In the genomic region with DNA sequence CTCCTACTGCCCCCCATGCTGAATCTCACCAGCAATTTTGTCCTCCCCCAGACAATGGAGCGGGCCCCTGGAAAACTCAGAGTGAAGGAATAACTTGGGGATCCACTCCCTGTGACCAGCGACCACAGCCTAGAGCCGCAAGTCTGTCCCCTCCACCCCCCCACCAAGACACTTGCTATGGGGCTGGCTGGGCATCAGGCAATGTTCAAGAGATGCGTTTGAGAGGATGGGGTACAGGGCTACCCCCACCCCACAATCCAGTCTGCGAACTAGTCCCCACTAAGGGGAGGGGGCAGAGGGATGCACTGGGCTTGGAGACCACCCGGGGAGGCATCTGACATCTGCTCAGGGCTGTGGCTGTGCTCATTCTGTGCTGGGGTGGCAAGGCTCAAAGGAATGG, we compare ENCODE assay signal across 25 cellular contexts. TPM values are rescaled to one million over a fixed set of nuclear protein-coding genes. Genes with fewer than 3 reads are reported as not detected.
DNase-seq lines count a peak whose midpoint lies in the region; ATAC-seq and TF ChIP-seq lines count a peak whose summit lies in the region.
"Had no signal": no experiment of that assay in that cellular context is flagged by ENCODE, and none has a peak within 500 bp of the region (broad histone marks: within the 10 kb centered on the region; RNA-seq: fewer than 3 reads in every experiment).

No MANE protein-coding gene starts in this region.

- no peak overlapping the region for H3K18ac ChIP-seq in mesenchymal stem cell (ENCODE audit: low read depth in 1 of 2, low read length in 2 of 2)

- H3K27me3 ChIP-seq in NT2/D1 (ENCODE audit: insufficient read depth, insufficient read length) (peaks cover 14% of the 10 kb centered on the region), mesenchymal stem cell (ENCODE audit: control insufficient read depth in 1 of 2, insufficient read depth in 1 of 2, low read length in 2 of 2) (no peaks in the 10 kb centered on the region), tibial artery (peaks cover 0 to 33% of the 10 kb centered on the region in 2 donors), upper lobe of right lung (peaks cover 8% of the 10 kb centered on the region)

- no peak for TF ChIP-seq CTCF in coronary artery (IDR thresholded peaks at IDR 0.05)
- no peak for TF ChIP-seq CTCF in tibial artery (IDR thresholded peaks at IDR 0.05)
- TF ChIP-seq CTCF in upper lobe of right lung (IDR thresholded peaks at IDR 0.05) = no peak

- peak overlapping the region in 1 of 2 donors; percentile 47 for H3K27ac ChIP-seq in coronary artery
- H3K27ac ChIP-seq in mesenchymal stem cell (ENCODE audit: low read length, poor library complexity, severe bottlenecking) = no peak overlapping the region
- peak overlapping the region; percentile 25 to 51 for H3K27ac ChIP-seq in tibial artery
- no peak overlapping the region for H3K27ac ChIP-seq in upper lobe of right lung
- H3K27ac ChIP-seq: HL-60, psoas muscle had no signal

- no peak overlapping the region for H3K4me3 ChIP-seq in NT2/D1 (ENCODE audit: insufficient read length, low read depth)
- peak overlapping the region; percentile 13 for H3K4me3 ChIP-seq in coronary artery
- H3K4me3 ChIP-seq in mesenchymal stem cell (ENCODE audit: insufficient read depth in 1 of 2, low read depth in 1 of 2, low read length in 2 of 2) = peak overlapping the region in 1 of 2 experiments; percentile 96
- H3K4me3 ChIP-seq in tibial artery = peak overlapping the region in 1 of 2 donors; percentile 5
- no peak overlapping the region for H3K4me3 ChIP-seq in upper lobe of right lung
- H3K4me3 ChIP-seq: GM12878, HAP-1 had no signal

- H3K36me3 ChIP-seq in NT2/D1 (ENCODE audit: insufficient read depth, insufficient read length, low read length) (peaks cover 5% of the 10 kb centered on the region), mesenchymal stem cell (ENCODE audit: control insufficient read depth in 1 of 2, insufficient read depth in 2 of 2, low read depth in 1 of 2, low read length in 2 of 2) (peaks cover 34% of the 10 kb centered on the region in 2 experiments), tibial artery (peaks cover 0 to 8% (median 0%) of the 10 kb centered on the region in 3 donors), upper lobe of right lung (no peaks in the 10 kb centered on the region)
- H3K36me3 ChIP-seq: HAP-1 had no signal

- H4K8ac ChIP-seq in mesenchymal stem cell (ENCODE audit: low read length) = no peak overlapping the region

- ATAC-seq in GM18517 (IDR thresholded peaks at IDR 0.05; ENCODE audit: unreplicated experiment) (no peak), upper lobe of right lung (no peak)
- ATAC-seq: activated CD8-positive, alpha-beta T cell treated with anti-CD3 and anti-CD28 coated beads for 36 hours; GM12878; PC-3; stimulated activated naive CD8-positive, alpha-beta T cell treated with anti-CD3 and anti-CD28 coated beads, Interleukin-15, amount 100 ng/mL, for 72 hours had no signal

- no peak overlapping the region for H3K4me2 ChIP-seq in mesenchymal stem cell (ENCODE audit: low read length, poor library complexity, severe bottlenecking)

- no peak overlapping the region for H2BK5ac ChIP-seq in mesenchymal stem cell (ENCODE audit: low read depth, low read length, poor library complexity, severe bottlenecking)

- intact Hi-C loops in tibial artery (cut with DNase I; ENCODE audit: low total_unique reads) (no loop called here), upper lobe of right lung (cut with DNase I) (no loop called here)

- peak overlapping the region; percentile 45 for H3K9ac ChIP-seq in NT2/D1 (ENCODE audit: insufficient read length, low read depth)
- peak overlapping the region; percentile 81 for H3K9ac ChIP-seq in mesenchymal stem cell (ENCODE audit: low read length)

- no peak overlapping the region for H2AFZ ChIP-seq in mesenchymal stem cell (ENCODE audit: low read depth, low read length)

- H3K4ac ChIP-seq in mesenchymal stem cell (ENCODE audit: low read depth in 1 of 2, low read length in 2 of 2) = no peak overlapping the region

- H3K14ac ChIP-seq in mesenchymal stem cell (ENCODE audit: low read length in 2 of 2) = no peak overlapping the region

- H3K9me3 ChIP-seq in NT2/D1 (ENCODE audit: insufficient read depth, low read length) (no peaks in the 10 kb centered on the region), mesenchymal stem cell (ENCODE audit: control insufficient read depth, low read length) (no peaks in the 10 kb centered on the region), tibial artery (no peaks in the 10 kb centered on the region), upper lobe of right lung (no peaks in the 10 kb centered on the region)
- H3K9me3 ChIP-seq: HAP-1, psoas muscle had no signal

- WGBS in mesenchymal stem cell = 93% methylated on average over 4 of the region's 6 CpGs

- no peak overlapping the region for H4K91ac ChIP-seq in mesenchymal stem cell (ENCODE audit: low read length)

- H3K4me1 ChIP-seq in NT2/D1 (ENCODE audit: insufficient read depth, insufficient read length) = peaks cover 19% of the 10 kb centered on the region
- peaks cover 26% of the 10 kb centered on the region for H3K4me1 ChIP-seq in mesenchymal stem cell (ENCODE audit: control insufficient read depth, insufficient read depth, low read depth, low read length)
- H3K4me1 ChIP-seq in tibial artery = peaks cover 0 to 43% (median 36%) of the 10 kb centered on the region in 4 donors
- H3K4me1 ChIP-seq in upper lobe of right lung = peaks cover 30% of the 10 kb centered on the region
- H3K4me1 ChIP-seq: HAP-1 had no signal

- DNase-seq in NT2/D1 (ENCODE audit: low read depth, low spot score) (no peak), coronary artery (ENCODE audit: low spot score) (no peak), mesenchymal stem cell (no peak), tibial artery (no peak), NCI-H226 (no peak), upper lobe of right lung (no peak)
- DNase-seq: activated CD4-positive, CD25-positive, alpha-beta regulatory T cell treated with anti-CD3 and anti-CD28 coated beads, Interleukin-2, amount 50 U/mL, for 72 hours; activated CD8-positive, alpha-beta T cell treated with anti-CD3 and anti-CD28 coated beads for 36 hours; activated effector memory CD4-positive, alpha-beta T cell treated with Interleukin-2 at 50 U/mL for 16 hours; activated naive CD8-positive, alpha-beta T cell treated with anti-CD3 and anti-CD28 coated beads, Interleukin-2, amount 10 ng/mL, durations not matched to agents 7 days and 5 days; C1 segment of cervical spinal cord; islet precursor cell; NCI-H1092; NCI-H1930; NCI-H446; PC-3; stimulated activated naive CD8-positive, alpha-beta T cell treated with anti-CD3 and anti-CD28 coated beads, Interleukin-15, amount 100 ng/mL, for 72 hours; T-helper 1 cell; trophoblast cell had no signal

- no peak overlapping the region for H2AK5ac ChIP-seq in mesenchymal stem cell (ENCODE audit: low read length, severe bottlenecking)

- no peak overlapping the region for H2BK12ac ChIP-seq in mesenchymal stem cell (ENCODE audit: low read length in 2 of 2)

- H2BK120ac ChIP-seq in mesenchymal stem cell (ENCODE audit: low read depth, low read length) = no peak overlapping the region

- no peak overlapping the region for H2BK15ac ChIP-seq in mesenchymal stem cell (ENCODE audit: low read depth, poor library complexity, severe bottlenecking)

- H3K79me1 ChIP-seq in mesenchymal stem cell (replicated peaks; ENCODE audit: low read length, poor library complexity, severe bottlenecking) = peaks cover 35% of the 10 kb centered on the region

- no peak overlapping the region for H3K23ac ChIP-seq in mesenchymal stem cell (ENCODE audit: low read length in 2 of 2)

RNA-seq across cellular contexts. Expression of gene PPL, which starts 2.4 kb away (rescaled TPM):
- polyA plus RNA-seq in mesenchymal stem cell (2013, experiment 1 of 2) = 0.46 TPM
- 0.47 TPM for polyA plus RNA-seq in mesenchymal stem cell (2013, experiment 2 of 2)
- 78.1 TPM for total RNA-seq in upper lobe of right lung
- total RNA-seq: activated naive CD8-positive, alpha-beta T cell treated with anti-CD3 and anti-CD28 coated beads, Interleukin-2, amount 10 ng/mL, durations not matched to agents 7 days and 5 days had no signal

RNA-seq across cellular contexts. Expression of gene SEC14L5, which starts 23.5 kb away (rescaled TPM):
- polyA plus RNA-seq in mesenchymal stem cell (2013, experiment 1 of 2) = 0.01 TPM
- polyA plus RNA-seq in mesenchymal stem cell (2013, experiment 2 of 2) = not detected
- 0.52 TPM for total RNA-seq in upper lobe of right lung
- total RNA-seq: GM12878, LHCN-M2, PC-3 had no signal

Comparison
In these comparisons a context has a peak if more than half of its experiments do, and no peak if none do; other contexts are left out.
1. H3K27ac ChIP-seq: peak in tibial artery (2 of 2); none in mesenchymal stem cell (single experiment) and upper lobe of right lung (single experiment).